9 cellular contexts compared by ENCODE assay signal in genomic region chr6:73581293-73581692, GRCh38.
DNase-seq lines count a peak whose midpoint lies in the region; ATAC-seq and TF ChIP-seq lines count a peak whose summit lies in the region.
"Had no signal": no experiment of that assay in that cellular context is flagged by ENCODE, and none has a peak within 500 bp of the region (broad histone marks: within the 10 kb centered on the region; RNA-seq: fewer than 3 reads in every experiment).

No MANE protein-coding gene starts in this region.

- no peak for TF ChIP-seq CTCF in MCF 10A (IDR thresholded peaks at IDR 0.05; ENCODE audit: unreplicated experiment)
- TF ChIP-seq CTCF in thyroid gland (IDR thresholded peaks at IDR 0.05), result no peak

- no peak for DNase-seq in activated CD4-positive, alpha-beta T cell treated with anti-CD3 and anti-CD28 coated beads for 36 hours
- no peak for DNase-seq in activated CD4-positive, alpha-beta T cell treated with anti-CD3 and anti-CD28 coated beads, Interleukin-2, amount 50 U/mL, for 4 hours
- no peak for DNase-seq in MCF 10A (ENCODE audit: unreplicated experiment)
- no peak for DNase-seq in thyroid gland
- DNase-seq in middle frontal gyrus (ENCODE audit: extremely low spot score, low spot score), result no peak
- DNase-seq: NCI-H69 had no signal

- H3K4me1 ChIP-seq in mesodermal cell (ENCODE audit: control insufficient read depth, insufficient read depth, low read length, poor library complexity, severe bottlenecking) (peaks cover 25% of the 10 kb centered on the region), thyroid gland (peaks cover 32 to 36% of the 10 kb centered on the region in 2 donors)

- 86% methylated on average over 1 of the region's 2 CpGs; no CpG with 5 or more reads in 1 of the 2 experiments for WGBS in mesodermal cell (ENCODE audit: insufficient coverage in 2 of 2), 2 experiments
- 83 to 100% methylated on average over 2 of the region's 2 CpGs for WGBS in thyroid gland, 2 donors

- peaks cover 5% of the 10 kb centered on the region for H3K36me3 Mint-ChIP-seq in activated CD4-positive, alpha-beta T cell treated with anti-CD3 and anti-CD28 coated beads for 36 hours (ENCODE audit: low read depth)
- H3K36me3 Mint-ChIP-seq in MCF 10A (ENCODE audit: insufficient read depth, unreplicated experiment), result no peaks in the 10 kb centered on the region

- no TSS peak for BruUV-seq in MCF 10A (replicated peaks; lab: Mats Ljungman, UMichigan)

- intact Hi-C loops in activated CD4-positive, alpha-beta T cell treated with anti-CD3 and anti-CD28 coated beads for 36 hours (cut with DNase I, micrococcal nuclease), result loop anchor here (2.0 to 10.0 kb wide), 3 partner anchors 72 to 1704 kb away; partner anchors contain the start of genes CGAS (in 1 of the 2), SLC17A5 (in 1 of the 2) and TMEM30A (in 1 of the 2)
- intact Hi-C loops in MCF 10A (cut with micrococcal nuclease) (no loop called here), thyroid gland (cut with DNase I) (no loop called here)

- no peaks in the 10 kb centered on the region for H3K27me3 ChIP-seq in thyroid gland

- no peaks in the 10 kb centered on the region for H3K9me3 ChIP-seq in mesodermal cell (ENCODE audit: control insufficient read depth, low read length)
- H3K9me3 ChIP-seq in thyroid gland, result no peaks in the 10 kb centered on the region

- no peak for TF ChIP-seq POLR2A in thyroid gland (IDR thresholded peaks at IDR 0.05)

- no peak overlapping the region for H3K4me3 ChIP-seq in mesodermal cell (ENCODE audit: extremely low read depth, insufficient read depth, low read length, poor library complexity, severe bottlenecking)
- H3K4me3 ChIP-seq in thyroid gland (replicated peaks in 1 of 3), result no peak overlapping the region

- H3K27me3 Mint-ChIP-seq in activated CD4-positive, alpha-beta T cell treated with anti-CD3 and anti-CD28 coated beads for 36 hours, result no peaks in the 10 kb centered on the region
- no peaks in the 10 kb centered on the region for H3K27me3 Mint-ChIP-seq in MCF 10A (ENCODE audit: insufficient read depth, unreplicated experiment)

- H3K27ac Mint-ChIP-seq in activated CD4-positive, alpha-beta T cell treated with anti-CD3 and anti-CD28 coated beads for 36 hours, result peak overlapping the region; percentile 99
- peak overlapping the region; percentile 100 for H3K27ac Mint-ChIP-seq in MCF 10A (ENCODE audit: low read depth, unreplicated experiment)

- H3K27ac ChIP-seq in mesodermal cell (ENCODE audit: low read depth, low read length, severe bottlenecking) (peak overlapping the region; percentile 100), thyroid gland (peak overlapping the region; percentile 95 to 99 (median 95))

- CTCF ChIA-PET in activated CD4-positive, alpha-beta T cell treated with anti-CD3 and anti-CD28 coated beads for 36 hours (lab: Charles Lee), result interaction anchor here (0.6 to 2.6 kb wide), 7 partner anchors 22 to 98 kb away, joined by 3 to 12 read pairs (median 4); no protein-coding TSS in a partner anchor
- CTCF ChIA-PET in MCF 10A (lab: Yijun Ruan, JAX), result interaction anchor here (0.6 to 2.7 kb wide), 10 partner anchors 12 to 68 kb away, joined by 3 to 15 read pairs (median 4); partner anchors contain the start of gene EEF1A1

- peaks cover 32% of the 10 kb centered on the region for H3K4me1 Mint-ChIP-seq in activated CD4-positive, alpha-beta T cell treated with anti-CD3 and anti-CD28 coated beads for 36 hours
- peaks cover 16% of the 10 kb centered on the region for H3K4me1 Mint-ChIP-seq in MCF 10A (ENCODE audit: insufficient read depth, unreplicated experiment)

- H3K36me3 ChIP-seq in mesodermal cell (ENCODE audit: control insufficient read depth, insufficient read depth, low read length) (no peaks in the 10 kb centered on the region), thyroid gland (no peaks in the 10 kb centered on the region)

- H3K4me3 Mint-ChIP-seq in activated CD4-positive, alpha-beta T cell treated with anti-CD3 and anti-CD28 coated beads for 36 hours, result no peak overlapping the region
- peak overlapping the region; percentile 81 for H3K4me3 Mint-ChIP-seq in MCF 10A (ENCODE audit: unreplicated experiment)

- peaks cover 2% of the 10 kb centered on the region for H3K9me3 Mint-ChIP-seq in activated CD4-positive, alpha-beta T cell treated with anti-CD3 and anti-CD28 coated beads for 36 hours (ENCODE audit: low read depth)
- H3K9me3 Mint-ChIP-seq in MCF 10A (ENCODE audit: unreplicated experiment), result no peaks in the 10 kb centered on the region

- no peak for ATAC-seq in activated CD4-positive, alpha-beta T cell treated with anti-CD3 and anti-CD28 coated beads for 36 hours
- ATAC-seq in HG03108 (IDR thresholded peaks at IDR 0.05; ENCODE audit: unreplicated experiment), result no peak
- no peak for ATAC-seq in GM18498 (IDR thresholded peaks at IDR 0.05; ENCODE audit: unreplicated experiment)

- POLR2A ChIA-PET in activated CD4-positive, alpha-beta T cell treated with anti-CD3 and anti-CD28 coated beads for 36 hours (lab: Charles Lee), result interaction anchor here (0.7 to 1.8 kb wide), 2 partner anchors 18 to 68 kb away, joined by 3 to 11 read pairs; no protein-coding TSS in a partner anchor
- POLR2A ChIA-PET in MCF 10A (lab: Yijun Ruan, JAX), result interaction anchor here (1.2 to 5.8 kb wide), 8 partner anchors 14 to 72 kb away, joined by 4 to 244 read pairs (median 18); partner anchors contain the start of genes EEF1A1 and SLC17A5

Comparison
In these comparisons a context has a peak if more than half of its experiments do, and no peak if none do; other contexts are left out.
1. intact Hi-C loops: an anchor here in activated CD4-positive, alpha-beta T cell treated with anti-CD3 and anti-CD28 coated beads for 36 hours (2.0 to 10.0 kb wide); none called in MCF 10A and thyroid gland.